Comparison of ENCODE assay signal across 8 cellular contexts in the genomic region with DNA sequence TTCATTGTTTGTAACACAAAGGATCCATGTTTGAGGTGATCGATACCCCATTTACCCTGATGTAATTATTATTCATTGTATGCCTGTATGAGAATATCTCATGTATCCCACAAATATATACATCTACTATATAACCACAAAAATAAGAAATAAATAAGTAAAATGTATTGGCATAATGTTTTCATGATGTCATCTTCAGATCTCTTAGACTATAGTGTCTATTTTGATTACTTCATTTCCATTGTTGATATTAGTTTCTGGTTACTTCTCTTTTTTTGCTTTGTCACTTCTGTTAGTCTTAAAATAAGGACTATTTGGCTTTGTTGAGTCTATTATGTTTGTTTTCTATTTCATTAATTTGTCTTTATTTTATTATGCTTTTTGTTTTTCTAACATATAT.
"Had no signal": no experiment of that assay in that cellular context is flagged by ENCODE, and none has a peak within 500 bp of the region (broad histone marks: within the 10 kb centered on the region; RNA-seq: fewer than 3 reads in every experiment).

No MANE protein-coding gene starts in this region.

- H3K27ac ChIP-seq: HL-60 had no signal

- ATAC-seq: HCT116, K562 had no signal

- DNase-seq: GOT3, H7, IMR-90, KG1 had no signal

- FAIRE-seq: K562 had no signal

- H3K36me3 ChIP-seq: HAP-1 had no signal

- H3K4me3 ChIP-seq: HAP-1, K562 had no signal
